In the genomic region with DNA sequence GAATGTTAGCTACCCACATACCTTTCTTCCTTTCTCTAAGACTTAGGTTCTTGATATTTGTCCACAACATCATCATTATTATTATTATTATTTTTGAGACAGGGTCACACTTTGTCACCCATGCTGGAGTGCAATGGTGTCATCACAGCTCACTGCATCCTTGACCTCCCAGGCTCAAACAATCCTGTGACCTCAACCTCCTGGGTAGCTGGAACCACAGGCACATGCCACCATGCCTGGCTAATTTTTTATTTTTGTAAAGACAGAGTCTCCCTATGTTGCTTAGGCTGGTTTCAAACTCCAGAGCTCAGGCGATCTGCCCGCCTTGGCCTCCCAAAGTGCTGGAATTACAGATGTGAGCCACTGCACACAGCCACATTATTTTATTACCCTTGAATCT, we compare ENCODE assay signal across 23 cellular contexts.
DNase-seq lines count a peak whose midpoint lies in the region; ATAC-seq and TF ChIP-seq lines count a peak whose summit lies in the region.
"Had no signal": no experiment of that assay in that cellular context is flagged by ENCODE, and none has a peak within 500 bp of the region (broad histone marks: within the 10 kb centered on the region; RNA-seq: fewer than 3 reads in every experiment).

No MANE protein-coding gene starts in this region.

- no peak overlapping the region for H3K4ac ChIP-seq in IMR-90 (ENCODE audit: low read depth, low read length)

- H3K9me3 Mint-ChIP-seq in CD4-positive, alpha-beta memory T cell = no peaks in the 10 kb centered on the region
- H3K9me3 Mint-ChIP-seq: CD4-positive, CD25-positive, alpha-beta regulatory T cell had no signal

- H3K4me1 Mint-ChIP-seq in CD4-positive, alpha-beta memory T cell = no peaks in the 10 kb centered on the region
- H3K4me1 Mint-ChIP-seq: CD4-positive, CD25-positive, alpha-beta regulatory T cell had no signal

- ATAC-seq in IMR-90 (ENCODE audit: low read depth) = no peak
- ATAC-seq: Right ventricle myocardium inferior had no signal

- TF ChIP-seq CTCF in IMR-90 (conservative IDR thresholded peaks at IDR 0.05; ENCODE audit: low read depth, low read length) (no peak), coronary artery (IDR thresholded peaks at IDR 0.05) (no peak), osteoblast (IDR thresholded peaks at IDR 0.05; ENCODE audit: extremely low read depth, low read depth, low read length) (no peak)

- H3K4me3 Mint-ChIP-seq in CD4-positive, alpha-beta memory T cell = no peak overlapping the region
- H3K4me3 Mint-ChIP-seq: CD4-positive, CD25-positive, alpha-beta regulatory T cell had no signal

- peaks cover 0 to 3% of the 10 kb centered on the region in 2 donors for H3K36me3 Mint-ChIP-seq in CD4-positive, alpha-beta memory T cell

- no peak overlapping the region for H4K91ac ChIP-seq in IMR-90 (ENCODE audit: insufficient read depth, low read depth, low read length)

- no peak overlapping the region for H3K56ac ChIP-seq in IMR-90 (ENCODE audit: extremely low read depth, insufficient read depth, low read length)

- H3K27me3 ChIP-seq in IMR-90 (ENCODE audit: control insufficient read depth, insufficient read depth, low read length) (no peaks in the 10 kb centered on the region), osteoblast (ENCODE audit: insufficient read depth, low read length) (no peaks in the 10 kb centered on the region), stomach smooth muscle (ENCODE audit: control insufficient read depth in 1 of 2, insufficient read depth in 2 of 2, low read length in 2 of 2) (no peaks in the 10 kb centered on the region), Karpas-422 (ENCODE audit: low read length) (no peaks in the 10 kb centered on the region)
- no peaks in the 10 kb centered on the region for H3K27me3 ChIP-seq in CD4-positive, alpha-beta memory T cell (ENCODE audit: insufficient read depth, low read length)
- H3K27me3 ChIP-seq: BLaER1, SJSA1 had no signal

- peak overlapping the region; percentile 31 for H2BK5ac ChIP-seq in IMR-90 (ENCODE audit: low read depth, low read length, poor library complexity, severe bottlenecking)

- H3K79me2 ChIP-seq in osteoblast (ENCODE audit: insufficient read depth, low read length) = peaks cover 47% of the 10 kb centered on the region
- H3K79me2 ChIP-seq in Karpas-422 (ENCODE audit: low read length) = no peaks in the 10 kb centered on the region

- DNase-seq in IMR-90 (no peak), coronary artery (ENCODE audit: low spot score) (no peak), osteoblast (ENCODE audit: insufficient read length, low spot score, missing footprints) (no peak), Karpas-422 (no peak), KG1 (lab: John Stamatoyannopoulos, UW) (no peak)
- DNase-seq in activated naive CD4-positive, alpha-beta T cell (lab: John Stamatoyannopoulos, UW) = no peak
- DNase-seq in CD4-positive, alpha-beta memory T cell = no peak
- DNase-seq: CD4-positive, CD25-positive, alpha-beta regulatory T cell; COR-L47; DMS53; Kasumi-1; MV-4-11; NCI-H1105; NCI-H1436 treated with DMSO at 0.1 percent for 48 hours; NCI-H187 treated with DMSO at 0.1 percent for 48 hours; NCI-H446 treated with DMSO at 0.1 percent for 48 hours; NCI-H526; PC-9 had no signal

- H3K9ac ChIP-seq in IMR-90 (ENCODE audit: low read depth, low read length) (no peak overlapping the region), stomach smooth muscle (ENCODE audit: low read length in 2 of 2) (no peak overlapping the region), Karpas-422 (ENCODE audit: low read length) (no peak overlapping the region)
- H3K9ac ChIP-seq: BLaER1 had no signal

- H3K27ac ChIP-seq in IMR-90 (ENCODE audit: insufficient read depth, low read length) = peak overlapping the region; percentile 22; the same call in 1 of the 2 replicates
- H3K27ac ChIP-seq in coronary artery = peak overlapping the region; percentile 9 to 13
- H3K27ac ChIP-seq in osteoblast (ENCODE audit: low read depth, low read length) = peak overlapping the region; percentile 4
- H3K27ac ChIP-seq in stomach smooth muscle (ENCODE audit: low read length) = peak overlapping the region; percentile 11
- no peak overlapping the region for H3K27ac ChIP-seq in Karpas-422 (ENCODE audit: low read length)
- H3K27ac ChIP-seq in CD4-positive, alpha-beta memory T cell (ENCODE audit: low read depth, low read length) = no peak overlapping the region
- H3K27ac ChIP-seq: BLaER1, HL-60, PC-9, SJSA1 had no signal

- no peak overlapping the region for H3K14ac ChIP-seq in IMR-90 (replicated peaks; ENCODE audit: low read depth, low read length)

- H3K4me3 ChIP-seq in IMR-90 (ENCODE audit: insufficient read depth, low read depth, low read length) (no peak overlapping the region), coronary artery (no peak overlapping the region), osteoblast (ENCODE audit: insufficient read depth, low read length) (no peak overlapping the region), stomach smooth muscle (ENCODE audit: low read length in 2 of 2) (no peak overlapping the region), Karpas-422 (ENCODE audit: low read length) (no peak overlapping the region)
- H3K4me3 ChIP-seq in CD4-positive, alpha-beta memory T cell (ENCODE audit: low read length in 2 of 2) = no peak overlapping the region
- H3K4me3 ChIP-seq: BLaER1, PC-9, SJSA1 had no signal

- H3K9me1 ChIP-seq in IMR-90 (ENCODE audit: insufficient read depth, low read length) = peaks cover 25% of the 10 kb centered on the region

- no peak overlapping the region; the same call in 1 of the 2 replicates for H3K23ac ChIP-seq in IMR-90 (ENCODE audit: low read depth, low read length)

- POLR2A ChIA-PET in IMR-90 (lab: Charles Lee; ENCODE audit: unreplicated experiment) = no interaction called here
- POLR2A ChIA-PET in CD4-positive, alpha-beta memory T cell (lab: Charles Lee; ENCODE audit: partially characterized antibody) = no interaction called here

- dilution Hi-C loops in IMR-90 (cut with HindIII; ENCODE audit: low sequenced_read_pairs, unreplicated experiment) = no loop called here

- H3K27me3 Mint-ChIP-seq in CD4-positive, alpha-beta memory T cell = peaks cover 0 to 1% of the 10 kb centered on the region in 2 donors
- H3K27me3 Mint-ChIP-seq: CD4-positive, CD25-positive, alpha-beta regulatory T cell had no signal

- H3K36me3 ChIP-seq in IMR-90 (ENCODE audit: control insufficient read depth, insufficient read depth, low read length) = peaks cover 47% of the 10 kb centered on the region
- peaks cover 83% of the 10 kb centered on the region for H3K36me3 ChIP-seq in osteoblast (ENCODE audit: insufficient read depth, low read length)
- H3K36me3 ChIP-seq in stomach smooth muscle (ENCODE audit: control insufficient read depth in 2 of 2, insufficient read depth in 2 of 2, low read length in 2 of 2) = peaks cover 50 to 56% of the 10 kb centered on the region in 2 donors
- no peaks in the 10 kb centered on the region for H3K36me3 ChIP-seq in Karpas-422 (ENCODE audit: insufficient read depth, low read length)
- no peaks in the 10 kb centered on the region for H3K36me3 ChIP-seq in CD4-positive, alpha-beta memory T cell (ENCODE audit: insufficient read depth, low read length)

- no peak overlapping the region for H2AK9ac ChIP-seq in IMR-90 (replicated peaks; ENCODE audit: low read depth, low read length, poor library complexity)

- no peak overlapping the region for H3K4me2 ChIP-seq in IMR-90 (ENCODE audit: low read depth, low read length)
- H3K4me2 ChIP-seq in osteoblast (ENCODE audit: insufficient read depth, low read length) = no peak overlapping the region
- no peak overlapping the region for H3K4me2 ChIP-seq in Karpas-422 (ENCODE audit: low read depth, low read length, poor library complexity, severe bottlenecking)
- H3K4me2 ChIP-seq: BLaER1, PC-9 had no signal

- CTCF ChIA-PET in IMR-90 (lab: Yijun Ruan, JAX) = no interaction called here
- CTCF ChIA-PET in CD4-positive, alpha-beta memory T cell (lab: Charles Lee; ENCODE audit: partially characterized antibody) = no interaction called here

- H2BK20ac ChIP-seq in IMR-90 (ENCODE audit: low read depth, low read length) = no peak overlapping the region

- no peak overlapping the region for H2BK120ac ChIP-seq in IMR-90 (ENCODE audit: low read depth, low read length)

- H4K20me1 ChIP-seq in IMR-90 (ENCODE audit: insufficient read depth, low read length) (peaks cover 4% of the 10 kb centered on the region; the same call in 1 of the 2 replicates), osteoblast (ENCODE audit: insufficient read depth, low read length) (peaks cover 10% of the 10 kb centered on the region), Karpas-422 (ENCODE audit: insufficient read depth, low read depth, low read length) (no peaks in the 10 kb centered on the region)
- H4K20me1 ChIP-seq: BLaER1 had no signal

- peaks cover 22 to 55% of the 10 kb centered on the region in 2 experiments for H3K79me1 ChIP-seq in IMR-90 (ENCODE audit: low read depth in 1 of 2, low read length in 2 of 2)

- H3K9me3 ChIP-seq in IMR-90 (ENCODE audit: control insufficient read depth, insufficient read depth, low read length) (no peaks in the 10 kb centered on the region), osteoblast (ENCODE audit: low read depth, low read length) (no peaks in the 10 kb centered on the region), stomach smooth muscle (ENCODE audit: control insufficient read depth in 2 of 2, low read length in 2 of 2) (no peaks in the 10 kb centered on the region), Karpas-422 (ENCODE audit: low read length) (no peaks in the 10 kb centered on the region)
- no peaks in the 10 kb centered on the region for H3K9me3 ChIP-seq in CD4-positive, alpha-beta memory T cell (ENCODE audit: control insufficient read depth in 1 of 2, low read length in 2 of 2)
- H3K9me3 ChIP-seq: BLaER1, SJSA1 had no signal

- intact Hi-C loops in IMR-90 (cut with micrococcal nuclease) = no loop called here
- intact Hi-C loops in CD4-positive, alpha-beta memory T cell (cut with micrococcal nuclease) = no loop called here

- no peak overlapping the region for H3K18ac ChIP-seq in IMR-90 (ENCODE audit: low read depth, low read length)

- WGBS in IMR-90 (ENCODE audit: extremely low coverage in 2 of 2, insufficient read length in 1 of 2), 2 experiments = no CpG with 5 or more reads among the region's 2 CpGs

- TF ChIP-seq RAD21 in IMR-90 (IDR thresholded peaks at IDR 0.05; ENCODE audit: low read length) = no peak

- H4K5ac ChIP-seq in IMR-90 (ENCODE audit: low read depth, low read length) = no peak overlapping the region

- no peak overlapping the region for H2BK15ac ChIP-seq in IMR-90 (ENCODE audit: low read depth, low read length)

- no peak overlapping the region for H2AK5ac ChIP-seq in IMR-90 (ENCODE audit: low read depth, low read length)

- BruUV-seq in IMR-90 (replicated peaks; lab: Mats Ljungman, UMichigan) = no TSS peak

- peaks cover 8% of the 10 kb centered on the region for H3K4me1 ChIP-seq in IMR-90 (ENCODE audit: control insufficient read depth, insufficient read depth, low read length)
- H3K4me1 ChIP-seq in osteoblast (ENCODE audit: insufficient read depth, low read length) = peaks cover 16% of the 10 kb centered on the region
- H3K4me1 ChIP-seq in stomach smooth muscle (ENCODE audit: control insufficient read depth, insufficient read depth, low read length) = peaks cover 6% of the 10 kb centered on the region
- H3K4me1 ChIP-seq in Karpas-422 (ENCODE audit: low read length) = no peaks in the 10 kb centered on the region
- H3K4me1 ChIP-seq in CD4-positive, alpha-beta memory T cell (ENCODE audit: insufficient read depth, low read length) = no peaks in the 10 kb centered on the region
- H3K4me1 ChIP-seq: BLaER1 had no signal

- H2AFZ ChIP-seq in IMR-90 (replicated peaks; ENCODE audit: low read length, poor library complexity) = no peak overlapping the region
- no peak overlapping the region for H2AFZ ChIP-seq in osteoblast (ENCODE audit: low read length)
- H2AFZ ChIP-seq in Karpas-422 (ENCODE audit: low read length) = no peak overlapping the region
- H2AFZ ChIP-seq: PC-9 had no signal

- no peak for TF ChIP-seq POLR2A in IMR-90 (IDR thresholded peaks at IDR 0.05; ENCODE audit: low read depth, low read length)

- in situ Hi-C loops in IMR-90 (cut with MboI; ENCODE audit: low sequenced_read_pairs) = no loop called here

- H3K9me2 ChIP-seq in Karpas-422 (replicated peaks; ENCODE audit: insufficient read depth, low read length) = no peaks in the 10 kb centered on the region

- peak overlapping the region in 1 of 2 experiments; percentile 52; a peak in 1 of 4 replicates for H4K8ac ChIP-seq in IMR-90 (ENCODE audit: low read depth in 2 of 2, low read length in 2 of 2)

- H3K27ac Mint-ChIP-seq in CD4-positive, alpha-beta memory T cell = no peak overlapping the region

Comparison
In these comparisons a context has a peak if more than half of its experiments do, and no peak if none do; other contexts are left out.
1. H3K27ac ChIP-seq: peak in IMR-90 (single experiment), coronary artery (2 of 2), osteoblast (single experiment) and stomach smooth muscle (single experiment); none in Karpas-422 (single experiment) and CD4-positive, alpha-beta memory T cell (single experiment).